ENCODE assay signal across 8 cellular contexts in genomic region chr6:118650500-118651281, GRCh38. TPM values are rescaled to one million over a fixed set of nuclear protein-coding genes. Genes with fewer than 3 reads are reported as not detected.
DNase-seq lines count a peak whose midpoint lies in the region; ATAC-seq, FAIRE-seq and TF ChIP-seq lines count a peak whose summit lies in the region.

No MANE protein-coding gene starts in this region.

- H3K36me3 ChIP-seq in CD8-positive, alpha-beta T cell (ENCODE audit: insufficient read depth, low read length): no peaks in the 10 kb centered on the region
- no peaks in the 10 kb centered on the region for H3K36me3 ChIP-seq in heart left ventricle

- peak in 6 of 7 experiments; percentile 21 to 65 (median 44) for DNase-seq in CD8-positive, alpha-beta T cell
- DNase-seq in SHP77 (lab: John Stamatoyannopoulos, UW): peak; percentile 26 to 38
- DNase-seq in activated naive CD8-positive, alpha-beta T cell treated with anti-CD3 and anti-CD28 coated beads for 36 hours: peak; percentile 65
- DNase-seq in heart left ventricle: peak; percentile 47 to 79 (median 60)
- DNase-seq in pons (ENCODE audit: low spot score): peak; percentile 30
- no peak for DNase-seq in D721Med (ENCODE audit: insufficient read length, low spot score)

- peaks cover 36% of the 10 kb centered on the region for H3K4me1 ChIP-seq in CD8-positive, alpha-beta T cell (ENCODE audit: insufficient read depth, low read length)
- H3K4me1 ChIP-seq in heart left ventricle: peaks cover 5 to 30% (median 13%) of the 10 kb centered on the region in 12 donors

- no peaks in the 10 kb centered on the region for H3K27me3 ChIP-seq in CD8-positive, alpha-beta T cell (ENCODE audit: insufficient read depth, low read length)
- no peaks in the 10 kb centered on the region for H3K27me3 ChIP-seq in heart left ventricle

- 0 to 1% (median 0%) methylated on average over 30 to 88 of the region's 88 CpGs for WGBS in heart left ventricle, 4 donors

- peak overlapping the region; percentile 81 for H3K27ac ChIP-seq in CD8-positive, alpha-beta T cell (ENCODE audit: low read depth, low read length)
- H3K27ac ChIP-seq in heart left ventricle: peak overlapping the region; percentile 86 to 99 (median 96)

- no peaks in the 10 kb centered on the region for H3K9me3 ChIP-seq in CD8-positive, alpha-beta T cell (ENCODE audit: low read length)
- H3K9me3 ChIP-seq in heart left ventricle: no peaks in the 10 kb centered on the region

- peak overlapping the region; percentile 86 for H3K4me3 ChIP-seq in CD8-positive, alpha-beta T cell (ENCODE audit: low read depth, low read length)
- H3K4me3 ChIP-seq in heart left ventricle: peak overlapping the region; percentile 69 to 98 (median 93)

- no peak for FAIRE-seq in D721Med (lab: Jason Lieb, UNC)

- peak overlapping the region; percentile 95 for H3K4me3 Mint-ChIP-seq in CD8-positive, alpha-beta T cell
- peak overlapping the region; percentile 87 for H3K4me3 Mint-ChIP-seq in activated naive CD8-positive, alpha-beta T cell treated with anti-CD3 and anti-CD28 coated beads for 36 hours

- peak overlapping the region; percentile 95 for H3K27ac Mint-ChIP-seq in CD8-positive, alpha-beta T cell
- peak overlapping the region; percentile 89 for H3K27ac Mint-ChIP-seq in activated naive CD8-positive, alpha-beta T cell treated with anti-CD3 and anti-CD28 coated beads for 36 hours

- intact Hi-C loops in CD8-positive, alpha-beta T cell (cut with DNase I, micrococcal nuclease): loop anchor here (1.0 to 10.0 kb wide), 12 partner anchors 14 to 424 kb away; partner anchors contain the start of genes FAM184A (in 2 of the 2), MCM9 (in 2 of the 2) and ASF1A (in 1 of the 2)
- intact Hi-C loops in heart left ventricle (cut with DNase I): loop anchor here (2.0 to 10.0 kb wide), 9 partner anchors 54 to 1166 kb away; partner anchors contain the start of genes ASF1A (in 1 of the 10) and DCBLD1 (in 1 of the 10)

- no peak for TF ChIP-seq CTCF in CD8-positive, alpha-beta T cell (IDR thresholded peaks at IDR 0.05)
- peak in 6 of 12 donors; percentile 5 to 30 (median 14) for TF ChIP-seq CTCF in heart left ventricle (IDR thresholded peaks at IDR 0.05)
- TF ChIP-seq CTCF in D721Med (IDR thresholded peaks at IDR 0.05; ENCODE audit: insufficient read depth, missing control alignments): no peak

- H3K27me3 Mint-ChIP-seq in CD8-positive, alpha-beta T cell (ENCODE audit: low read depth): no peaks in the 10 kb centered on the region
- H3K27me3 Mint-ChIP-seq in activated naive CD8-positive, alpha-beta T cell treated with anti-CD3 and anti-CD28 coated beads for 36 hours: no peaks in the 10 kb centered on the region

- peaks cover 44% of the 10 kb centered on the region for H3K4me1 Mint-ChIP-seq in CD8-positive, alpha-beta T cell (ENCODE audit: low read depth)
- peaks cover 35% of the 10 kb centered on the region for H3K4me1 Mint-ChIP-seq in activated naive CD8-positive, alpha-beta T cell treated with anti-CD3 and anti-CD28 coated beads for 36 hours

- H3K9me3 Mint-ChIP-seq in CD8-positive, alpha-beta T cell: no peaks in the 10 kb centered on the region
- no peaks in the 10 kb centered on the region for H3K9me3 Mint-ChIP-seq in activated naive CD8-positive, alpha-beta T cell treated with anti-CD3 and anti-CD28 coated beads for 36 hours

- peak; percentile 15 for ATAC-seq in CD8-positive, alpha-beta T cell
- ATAC-seq in GM19324 (IDR thresholded peaks at IDR 0.05; ENCODE audit: low FRiP score, unreplicated experiment) (peak; percentile 43), HG03354 (IDR thresholded peaks at IDR 0.05; ENCODE audit: poor library complexity, severe bottlenecking, unreplicated experiment) (peak; percentile 52), heart left ventricle (peak; percentile 24 to 73 (median 62))

- TF ChIP-seq POLR2A in heart left ventricle (IDR thresholded peaks at IDR 0.05): peak in 1 of 2 donors; percentile 26

- POLR2A ChIA-PET in CD8-positive, alpha-beta T cell (lab: Charles Lee): interaction anchor here (0.7 to 2.5 kb wide), 12 partner anchors 9 to 284 kb away, joined by 3 to 34 read pairs (median 4); partner anchors contain the start of gene MCM9

- peaks cover 12% of the 10 kb centered on the region for H3K36me3 Mint-ChIP-seq in CD8-positive, alpha-beta T cell
- H3K36me3 Mint-ChIP-seq in activated naive CD8-positive, alpha-beta T cell treated with anti-CD3 and anti-CD28 coated beads for 36 hours: peaks cover 27% of the 10 kb centered on the region

- CTCF ChIA-PET in CD8-positive, alpha-beta T cell (lab: Charles Lee): interaction anchor here (0.6 to 1.5 kb wide), 6 partner anchors 9 to 150 kb away, joined by 3 to 5 read pairs (median 4); no protein-coding TSS in a partner anchor

RNA-seq across cellular contexts. Expression of gene CEP85L, which starts 0.7 kb away (rescaled TPM):
- 10 to 100 TPM; 86.2 to 89.0 TPM for total RNA-seq in CD8-positive, alpha-beta T cell
- total RNA-seq in activated naive CD8-positive, alpha-beta T cell treated with anti-CD3 and anti-CD28 coated beads for 36 hours: 10 to 100 TPM; 34.7 to 41.9 TPM
- total RNA-seq in heart left ventricle: 10 to 100 TPM in 1 of 9 donors, 1 to 10 TPM in 8; 5.1 to 14.4 (median 7.6) TPM
- polyA plus RNA-seq in heart left ventricle: 1 to 10 TPM; 1.9 to 7.7 TPM
